ENCODE assay signal across 21 cellular contexts in genomic region chr1:26894263-26894662, GRCh38. TPM values are rescaled to one million over a fixed set of nuclear protein-coding genes. Genes with fewer than 3 reads are reported as not detected.
A peak's percentile ranks its signal among the peaks of the same experiment; 100 is the strongest.
DNase-seq lines count a peak whose midpoint lies in the region; ATAC-seq and TF ChIP-seq lines count a peak whose summit lies in the region.
"Had no signal": no experiment of that assay in that cellular context is flagged by ENCODE, and none has a peak within 500 bp of the region (broad histone marks: within the 10 kb centered on the region; RNA-seq: fewer than 3 reads in every experiment).

No MANE protein-coding gene starts in this region.

- H3K4me1 Mint-ChIP-seq in activated naive CD4-positive, alpha-beta T cell treated with anti-CD3 and anti-CD28 coated beads, Interleukin-2, amount 50 U/mL, for 24 hours = peaks cover 24% of the 10 kb centered on the region
- H3K4me1 Mint-ChIP-seq in activated naive CD4-positive, alpha-beta T cell treated with anti-CD3 and anti-CD28 coated beads, Interleukin-2, amount 10 ng/mL, durations not matched to agents 7 days and 5 days = peaks cover 36% of the 10 kb centered on the region
- H3K4me1 Mint-ChIP-seq in progenitor cell of endocrine pancreas (ENCODE audit: low read depth) = peaks cover 8% of the 10 kb centered on the region
- peaks cover 26% of the 10 kb centered on the region for H3K4me1 Mint-ChIP-seq in CD8-positive, alpha-beta T cell (ENCODE audit: low read depth)

- no peak for DNase-seq in activated naive CD4-positive, alpha-beta T cell treated with anti-CD3 and anti-CD28 coated beads, Interleukin-2, amount 10 ng/mL, durations not matched to agents 7 days and 5 days
- DNase-seq in RWPE2 (ENCODE audit: low spot score) = peak; percentile 76
- DNase-seq in foreskin keratinocyte = peak; percentile 74 to 89
- no peak for DNase-seq in progenitor cell of endocrine pancreas (ENCODE audit: low spot score, unreplicated experiment)
- no peak for DNase-seq in GM19238 (ENCODE audit: insufficient read length, low spot score)
- no peak for DNase-seq in CD8-positive, alpha-beta T cell
- DNase-seq: C1 segment of cervical spinal cord, MM.1S, NCI-H1105 treated with DMSO at 0.1 percent for 48 hours, NCI-H187, NCI-H2171, NCI-H446 treated with DMSO at 0.1 percent for 48 hours, NCI-H774, Peyer's patch, SIG-M5 had no signal

- H3K27ac ChIP-seq in RWPE2 (ENCODE audit: poor library complexity, severe bottlenecking) (peak overlapping the region; percentile 82), foreskin keratinocyte (no peak overlapping the region)
- H3K27ac ChIP-seq in CD8-positive, alpha-beta T cell (ENCODE audit: low read depth, low read length) = no peak overlapping the region
- H3K27ac ChIP-seq: KMS-11, Peyer's patch had no signal

- POLR2A ChIA-PET in CD8-positive, alpha-beta T cell (lab: Charles Lee) = no interaction called here

- no peak overlapping the region for H3K4me3 ChIP-seq in RWPE2 (ENCODE audit: severe bottlenecking)
- H3K4me3 ChIP-seq in CD8-positive, alpha-beta T cell (ENCODE audit: low read depth, low read length) = no peak overlapping the region
- H3K4me3 ChIP-seq: GM12878, GM23338, Peyer's patch had no signal

- H3K27me3 ChIP-seq in RWPE2 (ENCODE audit: insufficient read depth, poor library complexity, severe bottlenecking) (no peaks in the 10 kb centered on the region), foreskin keratinocyte (no peaks in the 10 kb centered on the region)
- no peaks in the 10 kb centered on the region for H3K27me3 ChIP-seq in CD8-positive, alpha-beta T cell (ENCODE audit: insufficient read depth, low read length)
- H3K27me3 ChIP-seq: Peyer's patch had no signal

- no peaks in the 10 kb centered on the region for H3K27me3 Mint-ChIP-seq in activated naive CD4-positive, alpha-beta T cell treated with anti-CD3 and anti-CD28 coated beads, Interleukin-2, amount 50 U/mL, for 24 hours
- no peaks in the 10 kb centered on the region for H3K27me3 Mint-ChIP-seq in activated naive CD4-positive, alpha-beta T cell treated with anti-CD3 and anti-CD28 coated beads, Interleukin-2, amount 10 ng/mL, durations not matched to agents 7 days and 5 days
- no peaks in the 10 kb centered on the region for H3K27me3 Mint-ChIP-seq in progenitor cell of endocrine pancreas
- H3K27me3 Mint-ChIP-seq in CD8-positive, alpha-beta T cell (ENCODE audit: low read depth) = no peaks in the 10 kb centered on the region

- H3K36me3 Mint-ChIP-seq in activated naive CD4-positive, alpha-beta T cell treated with anti-CD3 and anti-CD28 coated beads, Interleukin-2, amount 50 U/mL, for 24 hours = peaks cover 16% of the 10 kb centered on the region
- H3K36me3 Mint-ChIP-seq in activated naive CD4-positive, alpha-beta T cell treated with anti-CD3 and anti-CD28 coated beads, Interleukin-2, amount 10 ng/mL, durations not matched to agents 7 days and 5 days = peaks cover 44% of the 10 kb centered on the region
- H3K36me3 Mint-ChIP-seq in progenitor cell of endocrine pancreas (ENCODE audit: insufficient read depth) = peaks cover 22% of the 10 kb centered on the region
- peaks cover 66% of the 10 kb centered on the region for H3K36me3 Mint-ChIP-seq in CD8-positive, alpha-beta T cell

- H3K4me3 Mint-ChIP-seq in activated naive CD4-positive, alpha-beta T cell treated with anti-CD3 and anti-CD28 coated beads, Interleukin-2, amount 50 U/mL, for 24 hours = no peak overlapping the region
- H3K4me3 Mint-ChIP-seq in activated naive CD4-positive, alpha-beta T cell treated with anti-CD3 and anti-CD28 coated beads, Interleukin-2, amount 10 ng/mL, durations not matched to agents 7 days and 5 days = no peak overlapping the region
- H3K4me3 Mint-ChIP-seq in progenitor cell of endocrine pancreas (ENCODE audit: low read depth) = no peak overlapping the region
- no peak overlapping the region for H3K4me3 Mint-ChIP-seq in CD8-positive, alpha-beta T cell
- H3K4me3 Mint-ChIP-seq: GM23338 had no signal

- peaks cover 49% of the 10 kb centered on the region for H3K36me3 ChIP-seq in RWPE2 (ENCODE audit: low read depth)
- peaks cover 23% of the 10 kb centered on the region for H3K36me3 ChIP-seq in CD8-positive, alpha-beta T cell (ENCODE audit: insufficient read depth, low read length)

- no peak for TF ChIP-seq CTCF in RWPE2 (IDR thresholded peaks at IDR 0.05; ENCODE audit: poor library complexity, severe bottlenecking)
- TF ChIP-seq CTCF in foreskin keratinocyte (conservative IDR thresholded peaks at IDR 0.05) = no peak
- TF ChIP-seq CTCF in progenitor cell of endocrine pancreas (IDR thresholded peaks at IDR 0.05; ENCODE audit: unreplicated experiment) = no peak
- no peak for TF ChIP-seq CTCF in CD8-positive, alpha-beta T cell (IDR thresholded peaks at IDR 0.05)

- peak; percentile 53 for ATAC-seq in RWPE2 (ENCODE audit: low read depth)
- ATAC-seq in foreskin keratinocyte = no peak
- no peak for ATAC-seq in HG02571 (IDR thresholded peaks at IDR 0.05; ENCODE audit: unreplicated experiment)
- no peak for ATAC-seq in CD8-positive, alpha-beta T cell
- ATAC-seq: GM12878, GM23338 had no signal

- H3K9me3 ChIP-seq in RWPE2 (ENCODE audit: severe bottlenecking) = no peaks in the 10 kb centered on the region
- no peaks in the 10 kb centered on the region for H3K9me3 ChIP-seq in CD8-positive, alpha-beta T cell (ENCODE audit: low read length)
- H3K9me3 ChIP-seq: Peyer's patch had no signal

- H3K27ac Mint-ChIP-seq in activated naive CD4-positive, alpha-beta T cell treated with anti-CD3 and anti-CD28 coated beads, Interleukin-2, amount 50 U/mL, for 24 hours = peak overlapping the region; percentile 70
- no peak overlapping the region for H3K27ac Mint-ChIP-seq in activated naive CD4-positive, alpha-beta T cell treated with anti-CD3 and anti-CD28 coated beads, Interleukin-2, amount 10 ng/mL, durations not matched to agents 7 days and 5 days
- peak overlapping the region; percentile 72 for H3K27ac Mint-ChIP-seq in progenitor cell of endocrine pancreas
- no peak overlapping the region for H3K27ac Mint-ChIP-seq in CD8-positive, alpha-beta T cell
- H3K27ac Mint-ChIP-seq: GM23338 had no signal

- intact Hi-C loops in CD8-positive, alpha-beta T cell (cut with DNase I, micrococcal nuclease) = loop anchor here in 1 of 2 experiments (5.0 to 10.0 kb wide), 2 partner anchors 67 to 419 kb away; partner anchors contain the start of genes HMGN2 and ZDHHC18

- CTCF ChIA-PET in activated naive CD4-positive, alpha-beta T cell treated with anti-CD3 and anti-CD28 coated beads, Interleukin-2, amount 10 ng/mL, durations not matched to agents 7 days and 5 days (lab: Charles Lee) = no interaction called here
- CTCF ChIA-PET in CD8-positive, alpha-beta T cell (lab: Charles Lee) = no interaction called here

- H3K4me1 ChIP-seq in RWPE2 (ENCODE audit: insufficient read depth, poor library complexity, severe bottlenecking) (peaks cover 20% of the 10 kb centered on the region), foreskin keratinocyte (no peaks in the 10 kb centered on the region)
- peaks cover 16% of the 10 kb centered on the region for H3K4me1 ChIP-seq in CD8-positive, alpha-beta T cell (ENCODE audit: insufficient read depth, low read length)

- H3K9me3 Mint-ChIP-seq in activated naive CD4-positive, alpha-beta T cell treated with anti-CD3 and anti-CD28 coated beads, Interleukin-2, amount 50 U/mL, for 24 hours = no peaks in the 10 kb centered on the region
- H3K9me3 Mint-ChIP-seq in activated naive CD4-positive, alpha-beta T cell treated with anti-CD3 and anti-CD28 coated beads, Interleukin-2, amount 10 ng/mL, durations not matched to agents 7 days and 5 days = no peaks in the 10 kb centered on the region
- H3K9me3 Mint-ChIP-seq in progenitor cell of endocrine pancreas (ENCODE audit: low read depth) = no peaks in the 10 kb centered on the region
- H3K9me3 Mint-ChIP-seq in CD8-positive, alpha-beta T cell = no peaks in the 10 kb centered on the region
- H3K9me3 Mint-ChIP-seq: GM23338 had no signal

RNA-seq across cellular contexts. Expression of gene GPN2, which starts 4.2 kb away (rescaled TPM):
- total RNA-seq in foreskin keratinocyte (21.2 and 25.7 TPM in 2 replicates), progenitor cell of endocrine pancreas (36.5 and 37.4 TPM in 2 replicates)
- polyA plus RNA-seq in foreskin keratinocyte = 37.1 and 39.7 TPM in 2 replicates
- total RNA-seq in CD8-positive, alpha-beta T cell = 10 to 100 TPM; 35.1 to 37.4 TPM

RNA-seq across cellular contexts. Expression of gene GPATCH3, which starts 6.0 kb away (rescaled TPM):
- 7.1 and 10.4 TPM in 2 replicates for total RNA-seq in foreskin keratinocyte
- 9.0 TPM in 2 replicates for polyA plus RNA-seq in foreskin keratinocyte
- total RNA-seq in progenitor cell of endocrine pancreas = 21.2 and 23.9 TPM in 2 replicates
- 10 to 100 TPM; 47.8 to 47.9 TPM for total RNA-seq in CD8-positive, alpha-beta T cell

RNA-seq across cellular contexts. Expression of gene NR0B2, which starts 19.5 kb away (rescaled TPM):
- total RNA-seq in foreskin keratinocyte (not detected in 2 replicates), progenitor cell of endocrine pancreas (10.3 and 11.9 TPM in 2 replicates)
- polyA plus RNA-seq in foreskin keratinocyte = not detected in 2 replicates
- not detected for total RNA-seq in CD8-positive, alpha-beta T cell
- total RNA-seq: A172, GM12878, GM23338 had no signal
- polyA plus RNA-seq: GM12878 had no signal

RNA-seq across cellular contexts. Expression of gene NUDC, which starts 27.3 kb away (rescaled TPM):
- total RNA-seq in foreskin keratinocyte (80.5 and 110 TPM in 2 replicates), progenitor cell of endocrine pancreas (93.5 and 101 TPM in 2 replicates)
- 156 and 176 TPM in 2 replicates for polyA plus RNA-seq in foreskin keratinocyte
- 10 to 100 TPM; 51.9 to 55.0 TPM for total RNA-seq in CD8-positive, alpha-beta T cell

RNA-seq across cellular contexts. Expression of gene SFN, which starts 31.3 kb away (rescaled TPM):
- total RNA-seq in foreskin keratinocyte (2,642 and 2,753 TPM in 2 replicates), progenitor cell of endocrine pancreas (0.36 and 0.44 TPM in 2 replicates)
- polyA plus RNA-seq in foreskin keratinocyte = 4,130 and 4,582 TPM in 2 replicates
- 1 to 10 TPM; 1.1 TPM for total RNA-seq in CD8-positive, alpha-beta T cell

Comparison
In these comparisons a context has a peak if more than half of its experiments do, and no peak if none do; other contexts are left out.
1. H3K27ac Mint-ChIP-seq: peak in activated naive CD4-positive, alpha-beta T cell treated with anti-CD3 and anti-CD28 coated beads, Interleukin-2, amount 50 U/mL, for 24 hours (single experiment) and progenitor cell of endocrine pancreas (single experiment); none in activated naive CD4-positive, alpha-beta T cell treated with anti-CD3 and anti-CD28 coated beads, Interleukin-2, amount 10 ng/mL, durations not matched to agents 7 days and 5 days (single experiment) and CD8-positive, alpha-beta T cell (single experiment).
2. DNase-seq: peak in RWPE2 (single experiment) and foreskin keratinocyte (2 of 2); none in activated naive CD4-positive, alpha-beta T cell treated with anti-CD3 and anti-CD28 coated beads, Interleukin-2, amount 10 ng/mL, durations not matched to agents 7 days and 5 days (single experiment), progenitor cell of endocrine pancreas (single experiment), GM19238 (single experiment) and CD8-positive, alpha-beta T cell (0 of 7).
3. RNA of gene NR0B2, which starts 19.5 kb away (total RNA-seq): 10.3 to 11.9 TPM in progenitor cell of endocrine pancreas; not detected in foreskin keratinocyte and not detected in CD8-positive, alpha-beta T cell; every median in the first group is over 10 times any median in the second.